Comparison of ENCODE assay signal across 7 cellular contexts in genomic region chr4:25994577-25994976, GRCh38.
DNase-seq lines count a peak whose midpoint lies in the region; ATAC-seq, FAIRE-seq and TF ChIP-seq lines count a peak whose summit lies in the region.
"Not testable (repeated sequence)": the region's sequence is repeated elsewhere in the genome, so short reads cannot be mapped to it uniquely, and the experiment has no call there.

No MANE protein-coding gene starts in this region.

- H3K9ac ChIP-seq in astrocyte (ENCODE audit: low read length); endodermal cell (ENCODE audit: extremely low read depth, low read length, poor library complexity, severe bottlenecking): not testable (repeated sequence)

- FAIRE-seq in astrocyte (lab: Jason Lieb, UNC), result not testable (repeated sequence)

- not testable (repeated sequence) for H3K4me3 ChIP-seq in astrocyte (ENCODE audit: insufficient read depth, low read depth, low read length); endodermal cell (ENCODE audit: low read length); left lung

- not testable (repeated sequence) for H3K9me3 Mint-ChIP-seq in astrocyte (ENCODE audit: unreplicated experiment); endodermal cell

- not testable (repeated sequence) for TF ChIP-seq CTCF in astrocyte (IDR thresholded peaks at IDR 0.05; ENCODE audit: insufficient read depth, low read depth, low read length); endodermal cell (conservative IDR thresholded peaks at IDR 0.05); foreskin keratinocyte (conservative IDR thresholded peaks at IDR 0.05); left lung (IDR thresholded peaks at IDR 0.05)

- not testable (repeated sequence) for H3K4me1 Mint-ChIP-seq in astrocyte (ENCODE audit: low read depth, unreplicated experiment); endodermal cell

- not testable (repeated sequence) for H3K4me2 ChIP-seq in astrocyte (ENCODE audit: low read length)

- not testable (repeated sequence) for H3K27me3 ChIP-seq in astrocyte (ENCODE audit: insufficient read depth, low read length); endodermal cell (ENCODE audit: control insufficient read depth, insufficient read depth, low read length, poor library complexity, severe bottlenecking); foreskin keratinocyte; left lung

- H3K4me1 ChIP-seq in astrocyte (ENCODE audit: insufficient read depth, low read length); endodermal cell (ENCODE audit: control insufficient read depth, insufficient read depth, low read length); foreskin keratinocyte; left lung: not testable (repeated sequence)

- intact Hi-C loops in left lung (cut with DNase I), result not testable (repeated sequence)

- H3K27ac Mint-ChIP-seq in astrocyte (ENCODE audit: unreplicated experiment); endodermal cell: not testable (repeated sequence)

- not testable (repeated sequence) for H3K36me3 ChIP-seq in astrocyte (ENCODE audit: insufficient read depth, low read length); endodermal cell (ENCODE audit: control insufficient read depth, insufficient read depth, low read length); left lung

- H3K9me3 ChIP-seq in astrocyte (ENCODE audit: insufficient read depth, low read depth, low read length); endodermal cell (ENCODE audit: control insufficient read depth, low read length); left lung: not testable (repeated sequence)

- H3K4me3 Mint-ChIP-seq in astrocyte (ENCODE audit: unreplicated experiment); endodermal cell: not testable (repeated sequence)

- 89 to 92% methylated on average over 4 of the region's 4 CpGs for WGBS in endodermal cell (ENCODE audit: insufficient coverage in 1 of 2, insufficient read length in 1 of 2), 2 experiments

- not testable (repeated sequence) for H3K27ac ChIP-seq in astrocyte (ENCODE audit: low read depth, low read length); endodermal cell (ENCODE audit: low read depth, low read length); foreskin keratinocyte; left lung

- not testable (repeated sequence) for H2AFZ ChIP-seq in astrocyte (ENCODE audit: low read depth, low read length)

- DNase-seq in GM03348 (ENCODE audit: low spot score) (peak; percentile 58), LHCN-M2 (ENCODE audit: low read depth) (peak; percentile 82), RPMI8226 (peak; percentile 16), astrocyte (ENCODE audit: low read depth) (peak; percentile 81), endodermal cell (peak; percentile 35), foreskin keratinocyte (peak in 1 of 2 donors; percentile 30)
- not testable (repeated sequence) for DNase-seq in left lung

- not testable (repeated sequence) for H4K20me1 ChIP-seq in astrocyte (ENCODE audit: insufficient read depth, low read length)

- H3K27me3 Mint-ChIP-seq in astrocyte (ENCODE audit: low read depth, unreplicated experiment); endodermal cell (ENCODE audit: insufficient read depth): not testable (repeated sequence)

- ATAC-seq in foreskin keratinocyte (peak; percentile 56), left lung (peak; percentile 64)

- H3K79me2 ChIP-seq in astrocyte (ENCODE audit: insufficient read depth, low read length), result not testable (repeated sequence)

- not testable (repeated sequence) for H3K36me3 Mint-ChIP-seq in astrocyte (ENCODE audit: low read depth, unreplicated experiment); endodermal cell (ENCODE audit: low read depth)
